In the genomic region with DNA sequence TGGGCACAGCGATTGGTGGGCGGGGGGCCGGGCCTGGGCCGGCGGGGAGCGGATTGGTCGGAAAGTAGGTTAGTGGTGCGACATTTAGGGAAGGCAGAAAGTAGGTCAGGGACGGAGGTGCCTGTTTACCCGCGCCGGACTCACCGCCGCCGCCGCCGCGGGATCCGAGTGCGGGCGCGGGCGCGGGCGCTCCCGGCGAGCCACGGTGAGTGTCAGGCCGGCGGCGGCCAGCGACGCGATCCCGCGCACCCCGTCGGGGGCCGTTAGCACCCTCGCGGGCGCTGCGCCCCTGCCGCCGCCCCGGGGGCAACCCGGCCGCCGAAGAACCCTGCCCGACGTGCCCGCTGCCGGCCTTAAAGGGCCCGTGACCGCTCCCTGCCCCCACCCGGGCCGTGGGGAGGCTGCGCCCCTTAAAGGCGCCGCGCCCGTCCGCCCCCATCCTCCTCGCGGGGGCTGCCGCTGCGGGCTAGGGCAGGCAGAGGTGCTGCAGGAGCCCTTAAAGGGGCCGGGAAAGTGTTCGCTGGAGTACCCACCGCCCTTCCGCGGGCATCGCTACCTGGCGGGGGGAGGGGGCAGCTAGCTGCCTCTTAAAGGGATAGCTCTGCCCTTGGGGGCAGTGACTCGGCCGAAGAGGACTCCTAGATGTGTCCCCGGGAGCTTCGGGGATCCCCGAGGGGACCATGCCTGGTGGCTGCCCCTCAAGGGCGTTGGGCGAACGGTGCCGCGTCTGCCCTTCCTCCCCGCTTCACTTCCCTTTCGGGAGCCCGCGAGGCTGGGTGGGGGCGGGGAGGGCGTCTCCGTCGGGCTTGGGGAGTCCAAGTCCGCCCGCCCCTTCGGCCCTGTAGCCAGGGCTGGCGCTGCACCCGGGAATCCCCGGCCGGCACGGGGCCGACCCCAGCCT, we compare ENCODE assay signal across 8 cellular contexts. TPM values are rescaled to one million over a fixed set of nuclear protein-coding genes. Genes with fewer than 3 reads are reported as not detected.
DNase-seq lines count a peak whose midpoint lies in the region; ATAC-seq and TF ChIP-seq lines count a peak whose summit lies in the region.

A gene (plus strand): TSS at position 72 of the 901 bp plus-strand sequence. CDS start 76,519 bp downstream, outside the sequence.

- no peak for TF ChIP-seq CTCF in activated CD8-positive, alpha-beta T cell treated with anti-CD3 and anti-CD28 coated beads for 36 hours (IDR thresholded peaks at IDR 0.05)

- H3K4me1 ChIP-seq in mucosa of rectum (ENCODE audit: control insufficient read depth in 2 of 2, insufficient read depth in 2 of 2, low read length in 2 of 2): peaks cover 10 to 13% of the 10 kb centered on the region in 2 donors

- ATAC-seq in GM21576 (IDR thresholded peaks at IDR 0.05; ENCODE audit: unreplicated experiment): peak; percentile 21
- ATAC-seq in activated CD8-positive, alpha-beta T cell treated with anti-CD3 and anti-CD28 coated beads for 36 hours: peak; percentile 29
- ATAC-seq in effector memory CD8-positive, alpha-beta T cell (replicated peaks): peak; percentile 40
- ATAC-seq in stimulated activated naive B cell treated with anti-CD40 and anti-IgM and Interleukin-4, amounts not matched to agents 10 μg/mL and 1 μg/mL and 100 μg/mL, for 72 hours (replicated peaks): peak; percentile 35 to 42

- H3K27ac Mint-ChIP-seq in activated CD8-positive, alpha-beta T cell treated with anti-CD3 and anti-CD28 coated beads for 36 hours: peak within 1 kb of the TSS; percentile 85
- peak within 1 kb of the TSS; percentile 97 to 98 for H3K27ac Mint-ChIP-seq in effector memory CD8-positive, alpha-beta T cell
- peak within 1 kb of the TSS; percentile 91 for H3K27ac Mint-ChIP-seq in stimulated activated naive B cell treated with anti-CD40 and anti-IgM and Interleukin-4, amounts not matched to agents 10 μg/mL and 1 μg/mL and 100 μg/mL, for 72 hours

- POLR2A ChIA-PET in activated CD8-positive, alpha-beta T cell treated with anti-CD3 and anti-CD28 coated beads for 36 hours (lab: Charles Lee): interaction anchor here (1.0 to 2.1 kb wide), 5 partner anchors 9 to 58 kb away, joined by 3 to 15 read pairs (median 4); no protein-coding TSS in a partner anchor

- H3K4me1 Mint-ChIP-seq in activated CD8-positive, alpha-beta T cell treated with anti-CD3 and anti-CD28 coated beads for 36 hours (ENCODE audit: low read depth): peaks cover 51% of the 10 kb centered on the region
- peaks cover 53 to 58% of the 10 kb centered on the region in 2 donors for H3K4me1 Mint-ChIP-seq in effector memory CD8-positive, alpha-beta T cell (ENCODE audit: low read depth in 2 of 2)
- peaks cover 16 to 42% of the 10 kb centered on the region in 2 donors for H3K4me1 Mint-ChIP-seq in stimulated activated naive B cell treated with anti-CD40 and anti-IgM and Interleukin-4, amounts not matched to agents 10 μg/mL and 1 μg/mL and 100 μg/mL, for 72 hours

- CTCF ChIA-PET in activated CD8-positive, alpha-beta T cell treated with anti-CD3 and anti-CD28 coated beads for 36 hours (lab: Charles Lee): interaction anchor here (1.0 to 3.0 kb wide), 6 partner anchors 18 to 65 kb away, joined by 3 to 34 read pairs (median 6); no protein-coding TSS in a partner anchor

- H3K9me3 ChIP-seq in mucosa of rectum (ENCODE audit: control insufficient read depth in 2 of 2, low read length in 2 of 2): no peaks in the 10 kb centered on the region

- peak within 1 kb of the TSS; percentile 78 to 79 for H3K9ac ChIP-seq in mucosa of rectum (ENCODE audit: low read depth in 1 of 2, low read length in 2 of 2)

- in situ Hi-C loops in KBM-7 (cut with MboI; ENCODE audit: low pct_unique_long_range_greater_than_20kb, low sequenced_read_pairs): no loop called here

- H3K36me3 Mint-ChIP-seq in activated CD8-positive, alpha-beta T cell treated with anti-CD3 and anti-CD28 coated beads for 36 hours (ENCODE audit: low read depth): peaks cover 3% of the 10 kb centered on the region
- peaks cover 34% of the 10 kb centered on the region for H3K36me3 Mint-ChIP-seq in effector memory CD8-positive, alpha-beta T cell (ENCODE audit: insufficient read depth)
- H3K36me3 Mint-ChIP-seq in stimulated activated naive B cell treated with anti-CD40 and anti-IgM and Interleukin-4, amounts not matched to agents 10 μg/mL and 1 μg/mL and 100 μg/mL, for 72 hours: peaks cover 9 to 18% of the 10 kb centered on the region in 2 donors

- intact Hi-C loops in activated CD8-positive, alpha-beta T cell treated with anti-CD3 and anti-CD28 coated beads for 36 hours (cut with micrococcal nuclease): no loop called here

- peak; percentile 62 for DNase-seq in GM03348 (ENCODE audit: low spot score)
- DNase-seq in KBM-7: peak; percentile 33
- DNase-seq in activated CD8-positive, alpha-beta T cell treated with anti-CD3 and anti-CD28 coated beads for 36 hours: peak; percentile 69
- DNase-seq in effector memory CD8-positive, alpha-beta T cell: peak in 2 of 3 experiments; percentile 57 to 58
- peak; percentile 40 for DNase-seq in stimulated activated naive B cell treated with anti-CD40 and anti-IgM and Interleukin-4, amounts not matched to agents 10 μg/mL and 1 μg/mL and 100 μg/mL, for 72 hours
- DNase-seq in NCI-H2196 treated with DMSO at 0.1 percent for 48 hours (lab: John Stamatoyannopoulos, UW; ENCODE audit: unreplicated experiment): no peak

- peak within 1 kb of the TSS; percentile 79 to 86 for H3K27ac ChIP-seq in mucosa of rectum (ENCODE audit: low read depth in 2 of 2, low read length in 2 of 2)

- peak within 1 kb of the TSS; percentile 90 to 98 for H3K4me3 ChIP-seq in mucosa of rectum (ENCODE audit: low read length in 2 of 2)

- peak within 1 kb of the TSS; percentile 93 for H3K4me3 Mint-ChIP-seq in activated CD8-positive, alpha-beta T cell treated with anti-CD3 and anti-CD28 coated beads for 36 hours
- peak within 1 kb of the TSS; percentile 99 to 100 for H3K4me3 Mint-ChIP-seq in effector memory CD8-positive, alpha-beta T cell
- H3K4me3 Mint-ChIP-seq in stimulated activated naive B cell treated with anti-CD40 and anti-IgM and Interleukin-4, amounts not matched to agents 10 μg/mL and 1 μg/mL and 100 μg/mL, for 72 hours: peak within 1 kb of the TSS; percentile 93 to 95

- H3K36me3 ChIP-seq in mucosa of rectum (ENCODE audit: control insufficient read depth in 2 of 2, insufficient read depth in 2 of 2, low read length in 2 of 2): no peaks in the 10 kb centered on the region

- no peaks in the 10 kb centered on the region for H3K9me3 Mint-ChIP-seq in activated CD8-positive, alpha-beta T cell treated with anti-CD3 and anti-CD28 coated beads for 36 hours
- H3K9me3 Mint-ChIP-seq in effector memory CD8-positive, alpha-beta T cell: no peaks in the 10 kb centered on the region
- no peaks in the 10 kb centered on the region for H3K9me3 Mint-ChIP-seq in stimulated activated naive B cell treated with anti-CD40 and anti-IgM and Interleukin-4, amounts not matched to agents 10 μg/mL and 1 μg/mL and 100 μg/mL, for 72 hours

- H3K27me3 ChIP-seq in mucosa of rectum (ENCODE audit: control insufficient read depth in 2 of 2, insufficient read depth in 2 of 2, low read length in 2 of 2): peaks cover 7 to 8% of the 10 kb centered on the region in 2 donors

- peaks cover 6% of the 10 kb centered on the region for H3K27me3 Mint-ChIP-seq in activated CD8-positive, alpha-beta T cell treated with anti-CD3 and anti-CD28 coated beads for 36 hours
- H3K27me3 Mint-ChIP-seq in effector memory CD8-positive, alpha-beta T cell: peaks cover 7% of the 10 kb centered on the region in 2 donors
- H3K27me3 Mint-ChIP-seq in stimulated activated naive B cell treated with anti-CD40 and anti-IgM and Interleukin-4, amounts not matched to agents 10 μg/mL and 1 μg/mL and 100 μg/mL, for 72 hours: peaks cover 14 to 29% of the 10 kb centered on the region in 2 donors

RNA-seq across cellular contexts. Expression of the gene that starts here (rescaled TPM):
- 10 to 100 TPM; 21.5 to 22.7 TPM for total RNA-seq in activated CD8-positive, alpha-beta T cell treated with anti-CD3 and anti-CD28 coated beads for 36 hours
